In genomic region chr1:10107480-10107854, GRCh38 we compare ENCODE assay signal across 8 cellular contexts.
A peak's percentile ranks its signal among the peaks of the same experiment; 100 is the strongest.
DNase-seq lines count a peak whose midpoint lies in the region; ATAC-seq and TF ChIP-seq lines count a peak whose summit lies in the region.
"Not testable (repeated sequence)": the region's sequence is repeated elsewhere in the genome, so short reads cannot be mapped to it uniquely, and the experiment has no call there.

No MANE protein-coding gene starts in this region.

- H3K27me3 Mint-ChIP-seq in neural progenitor cell (ENCODE audit: insufficient read depth, low read depth) = not testable (repeated sequence)

- H3K79me2 ChIP-seq in hepatocyte; neural progenitor cell (ENCODE audit: low read depth): not testable (repeated sequence)

- in situ Hi-C loops in brain microvascular endothelial cell (cut with HindIII; ENCODE audit: low pct_ligation_motif_present, low sequenced_read_pairs) = not testable (repeated sequence)

- not testable (repeated sequence) for H4K20me1 ChIP-seq in hepatocyte (ENCODE audit: insufficient read depth, poor library complexity, severe bottlenecking); neural progenitor cell (ENCODE audit: low read depth)

- 60 to 84% methylated on average over 8 of the region's 8 CpGs for WGBS in esophagus squamous epithelium, 2 donors
- 95% methylated on average over 6 of the region's 8 CpGs for WGBS in hepatocyte (ENCODE audit: low lambda C conversion rate, missing lambda C conversion rate)
- 86 to 91% (median 88%) methylated on average over 8 of the region's 8 CpGs for WGBS in stomach, 5 donors
- 32 to 33% methylated on average over 8 of the region's 8 CpGs for WGBS in aorta, 2 donors

- H3K27ac ChIP-seq in HUES48 (ENCODE audit: low read depth, low read length) (peak overlapping the region; percentile 81), RWPE2 (ENCODE audit: poor library complexity, severe bottlenecking) (peak overlapping the region; percentile 70), brain microvascular endothelial cell (peak overlapping the region; percentile 67), esophagus squamous epithelium (peak overlapping the region; percentile 76 to 88 (median 82)), hepatocyte (peak overlapping the region; percentile 28), stomach (peak overlapping the region in 4 of 5 donors; percentile 43 to 73 (median 66)), aorta (ENCODE audit: low read depth in 1 of 2, low read length in 2 of 2) (peak overlapping the region; percentile 67 to 97)
- not testable (repeated sequence) for H3K27ac ChIP-seq in neural progenitor cell

- TF ChIP-seq EP300 in stomach (IDR thresholded peaks at IDR 0.05) = not testable (repeated sequence)

- intact Hi-C loops in esophagus squamous epithelium (cut with DNase I); stomach (cut with DNase I; ENCODE audit: low total_unique reads): not testable (repeated sequence)
- intact Hi-C loops in aorta (cut with DNase I) = loop anchor here (5.0 kb wide), 3 partner anchors 40 to 50 kb away; no protein-coding TSS in a partner anchor

- H3F3A ChIP-seq in neural progenitor cell (ENCODE audit: low read depth) = not testable (repeated sequence)

- H3K9me3 Mint-ChIP-seq in neural progenitor cell = not testable (repeated sequence)

- not testable (repeated sequence) for ATAC-seq in RWPE2 (ENCODE audit: low read depth); aorta (ENCODE audit: low FRiP score)

- H3K27ac Mint-ChIP-seq in neural progenitor cell = peak overlapping the region; percentile 72

- peak overlapping the region; percentile 2 for H3K4me2 ChIP-seq in hepatocyte
- H3K4me2 ChIP-seq in neural progenitor cell = not testable (repeated sequence)

- H3K4me3 ChIP-seq in HUES48 (ENCODE audit: low read depth, low read length); RWPE2 (ENCODE audit: severe bottlenecking); brain microvascular endothelial cell (ENCODE audit: low read depth, low read length); esophagus squamous epithelium; hepatocyte; neural progenitor cell; stomach; aorta (ENCODE audit: low read length in 2 of 2): not testable (repeated sequence)

- H3K27me3 ChIP-seq in HUES48 (ENCODE audit: control insufficient read depth, insufficient read depth, low read length); RWPE2 (ENCODE audit: insufficient read depth, poor library complexity, severe bottlenecking); brain microvascular endothelial cell (replicated peaks); esophagus squamous epithelium; hepatocyte; neural progenitor cell; stomach; aorta (ENCODE audit: control insufficient read depth in 1 of 2, insufficient read depth in 2 of 2, low read length in 1 of 2): not testable (repeated sequence)

- not testable (repeated sequence) for H3K4me1 ChIP-seq in HUES48 (ENCODE audit: control insufficient read depth, insufficient read depth, low read length); hepatocyte (ENCODE audit: insufficient read depth); neural progenitor cell; aorta (ENCODE audit: control insufficient read depth in 1 of 2, insufficient read depth in 2 of 2, low read length in 2 of 2)
- H3K4me1 ChIP-seq in RWPE2 (ENCODE audit: insufficient read depth, poor library complexity, severe bottlenecking) (peaks cover 22% of the 10 kb centered on the region), esophagus squamous epithelium (peaks cover 14 to 51% (median 25%) of the 10 kb centered on the region in 3 donors), stomach (peaks cover 0 to 25% (median 7%) of the 10 kb centered on the region in 4 donors)

- H3K9ac ChIP-seq in HUES48 (ENCODE audit: low read depth, low read length); neural progenitor cell: not testable (repeated sequence)

- not testable (repeated sequence) for H2AFZ ChIP-seq in hepatocyte; neural progenitor cell (replicated peaks)

- TF ChIP-seq CTCF in RWPE2 (IDR thresholded peaks at IDR 0.05; ENCODE audit: poor library complexity, severe bottlenecking); brain microvascular endothelial cell (IDR thresholded peaks at IDR 0.05; ENCODE audit: low read depth, low read length, missing control alignments); esophagus squamous epithelium (IDR thresholded peaks at IDR 0.05); hepatocyte (IDR thresholded peaks at IDR 0.05; ENCODE audit: poor library complexity); neural progenitor cell (IDR thresholded peaks at IDR 0.05); stomach (IDR thresholded peaks at IDR 0.05): not testable (repeated sequence)

- not testable (repeated sequence) for H3K4me3 Mint-ChIP-seq in neural progenitor cell

- H3K9me2 ChIP-seq in hepatocyte (replicated peaks; ENCODE audit: insufficient read depth) = not testable (repeated sequence)

- H3K36me3 ChIP-seq in HUES48 (ENCODE audit: control insufficient read depth, insufficient read depth, low read length) (peaks cover 62% of the 10 kb centered on the region), RWPE2 (ENCODE audit: low read depth) (peaks cover 25% of the 10 kb centered on the region), brain microvascular endothelial cell (replicated peaks) (peaks cover 20% of the 10 kb centered on the region), esophagus squamous epithelium (peaks cover 6 to 77% (median 18%) of the 10 kb centered on the region in 3 donors), stomach (peaks cover 46 to 99% (median 88%) of the 10 kb centered on the region in 4 donors)
- H3K36me3 ChIP-seq in hepatocyte (replicated peaks; ENCODE audit: insufficient read depth, low read depth); neural progenitor cell; aorta (ENCODE audit: control insufficient read depth in 1 of 2, insufficient read depth in 2 of 2, low read length in 1 of 2): not testable (repeated sequence)

- H3K36me3 Mint-ChIP-seq in neural progenitor cell = peaks cover 28% of the 10 kb centered on the region

- TF ChIP-seq POLR2A in esophagus squamous epithelium (IDR thresholded peaks at IDR 0.05); stomach (IDR thresholded peaks at IDR 0.05): not testable (repeated sequence)

- DNase-seq in RWPE2 (ENCODE audit: low spot score); brain microvascular endothelial cell; esophagus squamous epithelium (lab: John Stamatoyannopoulos, UW); hepatocyte (ENCODE audit: low spot score); neural progenitor cell (ENCODE audit: low spot score); stomach: not testable (repeated sequence)
- peak in 1 of 2 donors; percentile 62 for DNase-seq in aorta

- H3K4me1 Mint-ChIP-seq in neural progenitor cell = peaks cover 24% of the 10 kb centered on the region

- H3K9me3 ChIP-seq in HUES48 (ENCODE audit: control insufficient read depth, insufficient read depth, low read length); RWPE2 (ENCODE audit: severe bottlenecking); esophagus squamous epithelium; hepatocyte (ENCODE audit: low read depth); neural progenitor cell (ENCODE audit: low read depth); stomach; aorta (ENCODE audit: control insufficient read depth, low read length): not testable (repeated sequence)
